In the genomic region with DNA sequence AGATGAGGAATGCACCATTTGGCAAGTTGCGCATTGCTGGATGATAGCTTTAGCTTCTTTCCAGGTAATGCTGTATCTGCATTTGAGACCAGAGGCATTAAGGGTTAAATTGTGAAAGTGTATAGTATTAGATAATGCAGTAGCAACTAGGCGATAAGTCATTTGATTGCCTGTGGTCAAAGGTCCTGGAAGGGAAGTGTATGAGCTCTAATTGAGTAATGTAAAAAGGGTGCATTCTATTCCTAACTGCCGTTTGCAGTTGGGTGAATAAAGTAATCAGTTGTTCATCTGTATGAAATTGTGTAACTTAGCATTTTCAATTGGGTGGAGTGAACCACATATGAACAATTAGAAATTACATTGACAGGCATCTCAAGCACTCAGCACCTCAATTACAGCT, we compare ENCODE assay signal across 2 cellular contexts.
TF ChIP-seq lines count a peak whose summit lies in the region.

No MANE protein-coding gene starts in this region.

TF ChIP-seq in liver, 16 proteins besides CTCF, POLR2A, EP300 and RAD21 (continued from another document):
- TF ChIP-seq, protein P1, sequence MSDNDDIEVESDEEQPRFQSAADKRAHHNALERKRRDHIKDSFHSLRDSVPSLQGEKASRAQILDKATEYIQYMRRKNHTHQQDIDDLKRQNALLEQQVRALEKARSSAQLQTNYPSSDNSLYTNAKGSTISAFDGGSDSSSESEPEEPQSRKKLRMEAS (IDR thresholded peaks at IDR 0.05) = peak; percentile 13
- TF ChIP-seq HNF4A (conservative IDR thresholded peaks at IDR 0.05) (peak; percentile 15 to 59), SP1 (IDR thresholded peaks at IDR 0.05) (peak; percentile 24), YY1 (IDR thresholded peaks at IDR 0.05) (peak; percentile 16), GABPA (IDR thresholded peaks at IDR 0.05 in 1 of 2, conservative IDR thresholded peaks at IDR 0.05 in 1 of 2) (no peak), EGR1 (IDR thresholded peaks at IDR 0.05; ENCODE audit: low read depth in 2 of 2) (no peak), FOXA2 (IDR thresholded peaks at IDR 0.05) (no peak)

TF ChIP-seq in HepG2, 621 proteins besides CTCF, POLR2A, EP300 and RAD21:
- TF ChIP-seq, protein P2, sequence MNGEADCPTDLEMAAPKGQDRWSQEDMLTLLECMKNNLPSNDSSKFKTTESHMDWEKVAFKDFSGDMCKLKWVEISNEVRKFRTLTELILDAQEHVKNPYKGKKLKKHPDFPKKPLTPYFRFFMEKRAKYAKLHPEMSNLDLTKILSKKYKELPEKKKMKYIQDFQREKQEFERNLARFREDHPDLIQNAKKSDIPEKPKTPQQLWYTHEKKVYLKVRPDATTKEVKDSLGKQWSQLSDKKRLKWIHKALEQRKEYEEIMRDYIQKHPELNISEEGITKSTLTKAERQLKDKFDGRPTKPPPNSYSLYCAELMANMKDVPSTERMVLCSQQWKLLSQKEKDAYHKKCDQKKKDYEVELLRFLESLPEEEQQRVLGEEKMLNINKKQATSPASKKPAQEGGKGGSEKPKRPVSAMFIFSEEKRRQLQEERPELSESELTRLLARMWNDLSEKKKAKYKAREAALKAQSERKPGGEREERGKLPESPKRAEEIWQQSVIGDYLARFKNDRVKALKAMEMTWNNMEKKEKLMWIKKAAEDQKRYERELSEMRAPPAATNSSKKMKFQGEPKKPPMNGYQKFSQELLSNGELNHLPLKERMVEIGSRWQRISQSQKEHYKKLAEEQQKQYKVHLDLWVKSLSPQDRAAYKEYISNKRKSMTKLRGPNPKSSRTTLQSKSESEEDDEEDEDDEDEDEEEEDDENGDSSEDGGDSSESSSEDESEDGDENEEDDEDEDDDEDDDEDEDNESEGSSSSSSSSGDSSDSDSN (CRISPR knock-in tag; IDR thresholded peaks at IDR 0.05) = no peak
- no peak for TF ChIP-seq HMGA1 (CRISPR knock-in tag; conservative IDR thresholded peaks at IDR 0.05)
- TF ChIP-seq, protein P3, sequence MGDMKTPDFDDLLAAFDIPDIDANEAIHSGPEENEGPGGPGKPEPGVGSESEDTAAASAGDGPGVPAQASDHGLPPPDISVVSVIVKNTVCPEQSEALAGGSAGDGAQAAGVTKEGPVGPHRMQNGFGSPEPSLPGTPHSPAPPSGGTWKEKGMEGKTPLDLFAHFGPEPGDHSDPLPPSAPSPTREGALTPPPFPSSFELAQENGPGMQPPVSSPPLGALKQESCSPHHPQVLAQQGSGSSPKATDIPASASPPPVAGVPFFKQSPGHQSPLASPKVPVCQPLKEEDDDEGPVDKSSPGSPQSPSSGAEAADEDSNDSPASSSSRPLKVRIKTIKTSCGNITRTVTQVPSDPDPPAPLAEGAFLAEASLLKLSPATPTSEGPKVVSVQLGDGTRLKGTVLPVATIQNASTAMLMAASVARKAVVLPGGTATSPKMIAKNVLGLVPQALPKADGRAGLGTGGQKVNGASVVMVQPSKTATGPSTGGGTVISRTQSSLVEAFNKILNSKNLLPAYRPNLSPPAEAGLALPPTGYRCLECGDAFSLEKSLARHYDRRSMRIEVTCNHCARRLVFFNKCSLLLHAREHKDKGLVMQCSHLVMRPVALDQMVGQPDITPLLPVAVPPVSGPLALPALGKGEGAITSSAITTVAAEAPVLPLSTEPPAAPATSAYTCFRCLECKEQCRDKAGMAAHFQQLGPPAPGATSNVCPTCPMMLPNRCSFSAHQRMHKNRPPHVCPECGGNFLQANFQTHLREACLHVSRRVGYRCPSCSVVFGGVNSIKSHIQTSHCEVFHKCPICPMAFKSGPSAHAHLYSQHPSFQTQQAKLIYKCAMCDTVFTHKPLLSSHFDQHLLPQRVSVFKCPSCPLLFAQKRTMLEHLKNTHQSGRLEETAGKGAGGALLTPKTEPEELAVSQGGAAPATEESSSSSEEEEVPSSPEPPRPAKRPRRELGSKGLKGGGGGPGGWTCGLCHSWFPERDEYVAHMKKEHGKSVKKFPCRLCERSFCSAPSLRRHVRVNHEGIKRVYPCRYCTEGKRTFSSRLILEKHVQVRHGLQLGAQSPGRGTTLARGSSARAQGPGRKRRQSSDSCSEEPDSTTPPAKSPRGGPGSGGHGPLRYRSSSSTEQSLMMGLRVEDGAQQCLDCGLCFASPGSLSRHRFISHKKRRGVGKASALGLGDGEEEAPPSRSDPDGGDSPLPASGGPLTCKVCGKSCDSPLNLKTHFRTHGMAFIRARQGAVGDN (CRISPR knock-in tag; IDR thresholded peaks at IDR 0.05) = no peak
- TF ChIP-seq NFIC (IDR thresholded peaks at IDR 0.05; ENCODE audit: low read length) = no peak
- TF ChIP-seq TBL1XR1 (IDR thresholded peaks at IDR 0.05; ENCODE audit: borderline replicate concordance, low read length, partially characterized antibody) = no peak
- TF ChIP-seq, protein P4, sequence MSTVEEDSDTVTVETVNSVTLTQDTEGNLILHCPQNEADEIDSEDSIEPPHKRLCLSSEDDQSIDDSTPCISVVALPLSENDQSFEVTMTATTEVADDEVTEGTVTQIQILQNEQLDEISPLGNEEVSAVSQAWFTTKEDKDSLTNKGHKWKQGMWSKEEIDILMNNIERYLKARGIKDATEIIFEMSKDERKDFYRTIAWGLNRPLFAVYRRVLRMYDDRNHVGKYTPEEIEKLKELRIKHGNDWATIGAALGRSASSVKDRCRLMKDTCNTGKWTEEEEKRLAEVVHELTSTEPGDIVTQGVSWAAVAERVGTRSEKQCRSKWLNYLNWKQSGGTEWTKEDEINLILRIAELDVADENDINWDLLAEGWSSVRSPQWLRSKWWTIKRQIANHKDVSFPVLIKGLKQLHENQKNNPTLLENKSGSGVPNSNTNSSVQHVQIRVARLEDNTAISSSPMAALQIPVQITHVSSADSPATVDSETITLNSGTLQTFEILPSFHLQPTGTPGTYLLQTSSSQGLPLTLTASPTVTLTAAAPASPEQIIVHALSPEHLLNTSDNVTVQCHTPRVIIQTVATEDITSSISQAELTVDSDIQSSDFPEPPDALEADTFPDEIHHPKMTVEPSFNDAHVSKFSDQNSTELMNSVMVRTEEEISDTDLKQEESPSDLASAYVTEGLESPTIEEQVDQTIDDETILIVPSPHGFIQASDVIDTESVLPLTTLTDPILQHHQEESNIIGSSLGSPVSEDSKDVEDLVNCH (CRISPR knock-in tag; IDR thresholded peaks at IDR 0.05) = no peak
- TF ChIP-seq GPN1 (CRISPR knock-in tag; IDR thresholded peaks at IDR 0.05; ENCODE audit: borderline replicate concordance) = no peak
- TF ChIP-seq ZNF510 (CRISPR knock-in tag; IDR thresholded peaks at IDR 0.05; ENCODE audit: low read depth) = no peak
- TF ChIP-seq HOXA9 (CRISPR knock-in tag; IDR thresholded peaks at IDR 0.05; ENCODE audit: borderline replicate concordance) = no peak
- no peak for TF ChIP-seq SETDB1 (CRISPR knock-in tag; IDR thresholded peaks at IDR 0.05; ENCODE audit: borderline replicate concordance)
